ENCODE assay signal across 26 cellular contexts in genomic region chr15:76321171-76321570, GRCh38. TPM values are rescaled to one million over a fixed set of nuclear protein-coding genes. Genes with fewer than 3 reads are reported as not detected.
"Had no signal": no experiment of that assay in that cellular context is flagged by ENCODE, and none has a peak within 500 bp of the region (broad histone marks: within the 10 kb centered on the region; RNA-seq: fewer than 3 reads in every experiment).

No MANE protein-coding gene starts in this region.

- H3K36me3 Mint-ChIP-seq: activated CD4-positive, alpha-beta memory T cell treated with anti-CD3 and anti-CD28 coated beads for 36 hours; activated naive CD8-positive, alpha-beta T cell; brain had no signal

- FAIRE-seq: astrocyte, RCC 7860 had no signal

- ATAC-seq: activated T-cell treated with anti-CD3 and anti-CD28 coated beads, Interleukin-2, amount 50 U/mL, for 4 hours; PC-3 had no signal

- H3K4me2 ChIP-seq: KMS-11 had no signal

- H3K9ac ChIP-seq: KMS-11 had no signal

- DNase-seq: activated CD4-positive, alpha-beta memory T cell treated with anti-CD3 and anti-CD28 coated beads for 36 hours; activated CD4-positive, alpha-beta T cell treated with anti-CD3 and anti-CD28 coated beads, Interleukin-2, amount 10 ng/mL, durations not matched to agents 7 days and 5 days; activated CD4-positive, CD25-positive, alpha-beta regulatory T cell; activated CD8-positive, alpha-beta memory T cell treated with anti-CD3 and anti-CD28 coated beads for 24 hours; activated effector memory CD4-positive, alpha-beta T cell treated with anti-CD3 and anti-CD28 coated beads, Interleukin-2, amount 50 U/mL, for 16 hours; activated naive CD4-positive, alpha-beta T cell treated with Interleukin-2 at 50 U/mL for 16 hours; activated T-cell treated with anti-CD3 and anti-CD28 coated beads, Interleukin-2, amount 50 U/mL, for 4 hours; amygdala; MV-4-11; NCI-H1092 treated with DMSO at 0.1 percent for 48 hours; NCI-H1417 treated with DMSO at 0.1 percent for 48 hours; NCI-H1694; NCI-H2029; NCI-H226; NCI-H526; PC-3; SIG-M5; T-helper 1 cell had no signal

- H3K4me1 Mint-ChIP-seq: activated CD4-positive, alpha-beta T cell treated with anti-CD3 and anti-CD28 coated beads, Interleukin-2, amount 10 ng/mL, durations not matched to agents 7 days and 5 days; brain; central memory CD8-positive, alpha-beta T cell had no signal

- H3K27ac ChIP-seq: KMS-11, VCaP had no signal

- H3K9me3 Mint-ChIP-seq: activated CD4-positive, alpha-beta memory T cell treated with anti-CD3 and anti-CD28 coated beads for 36 hours; activated CD4-positive, alpha-beta T cell treated with anti-CD3 and anti-CD28 coated beads, Interleukin-2, amount 10 ng/mL, durations not matched to agents 7 days and 5 days; activated T-cell treated with anti-CD3 and anti-CD28 coated beads, Interleukin-2, amount 50 U/mL, for 4 hours; brain; central memory CD8-positive, alpha-beta T cell had no signal

- H3K4me3 Mint-ChIP-seq: activated CD4-positive, alpha-beta memory T cell treated with anti-CD3 and anti-CD28 coated beads for 36 hours; activated CD4-positive, alpha-beta T cell treated with anti-CD3 and anti-CD28 coated beads, Interleukin-2, amount 10 ng/mL, durations not matched to agents 7 days and 5 days; activated naive CD8-positive, alpha-beta T cell; activated T-cell treated with anti-CD3 and anti-CD28 coated beads, Interleukin-2, amount 50 U/mL, for 4 hours; brain; central memory CD8-positive, alpha-beta T cell had no signal

- H3K27ac Mint-ChIP-seq: activated CD4-positive, alpha-beta memory T cell treated with anti-CD3 and anti-CD28 coated beads for 36 hours; activated CD4-positive, alpha-beta T cell treated with anti-CD3 and anti-CD28 coated beads, Interleukin-2, amount 10 ng/mL, durations not matched to agents 7 days and 5 days; activated naive CD8-positive, alpha-beta T cell; brain had no signal

RNA-seq across cellular contexts. Expression of gene ISL2, which starts 15.4 kb away (rescaled TPM):
- total RNA-seq: MCF 10A had no signal
